12 cellular contexts compared by ENCODE assay signal in genomic region chr12:76864791-76865400, GRCh38. TPM values are rescaled to one million over a fixed set of nuclear protein-coding genes. Genes with fewer than 3 reads are reported as not detected.
DNase-seq lines count a peak whose midpoint lies in the region; ATAC-seq and TF ChIP-seq lines count a peak whose summit lies in the region.
"Had no signal": no experiment of that assay in that cellular context is flagged by ENCODE, and none has a peak within 500 bp of the region (broad histone marks: within the 10 kb centered on the region; RNA-seq: fewer than 3 reads in every experiment).

No MANE protein-coding gene starts in this region.

- intact Hi-C loops in IMR-90 (cut with micrococcal nuclease), result loop anchor here (5.0 kb wide), 1 partner anchor 147 kb away; no protein-coding TSS in a partner anchor

- dilution Hi-C loops in IMR-90 (cut with HindIII; ENCODE audit: low sequenced_read_pairs, unreplicated experiment), result no loop called here

- H3K23ac ChIP-seq in IMR-90 (ENCODE audit: low read depth, low read length), result no peak overlapping the region; the same call in 1 of the 2 replicates

- peaks cover 17% of the 10 kb centered on the region for H3K4me1 ChIP-seq in IMR-90 (ENCODE audit: control insufficient read depth, insufficient read depth, low read length)
- H3K4me1 ChIP-seq: left lung had no signal

- TF ChIP-seq RAD21 in IMR-90 (IDR thresholded peaks at IDR 0.05; ENCODE audit: low read length), result no peak

- DNase-seq in GM12865 (ENCODE audit: low read depth) (peak; percentile 24), IMR-90 (peak; percentile 65), Kasumi-1 (lab: John Stamatoyannopoulos, UW) (no peak), HuH-7.5 (ENCODE audit: low spot score) (no peak), amniotic stem cell (lab: John Stamatoyannopoulos, UW) (no peak), SW 1271 (lab: John Stamatoyannopoulos, UW) (no peak)
- DNase-seq: activated CD4-positive, alpha-beta T cell treated with anti-CD3 and anti-CD28 coated beads for 48 hours; left lung; NCI-H2107 had no signal

- no peak overlapping the region for H4K91ac ChIP-seq in IMR-90 (ENCODE audit: insufficient read depth, low read depth, low read length)

- H3K4me2 ChIP-seq in IMR-90 (ENCODE audit: low read depth, low read length), result peak overlapping the region; percentile 31; the same call in 1 of the 2 replicates

- no peaks in the 10 kb centered on the region for H3K27me3 ChIP-seq in IMR-90 (ENCODE audit: control insufficient read depth, insufficient read depth, low read length)
- H3K27me3 ChIP-seq: left lung had no signal

- peaks cover 27 to 60% of the 10 kb centered on the region in 2 experiments for H3K79me1 ChIP-seq in IMR-90 (ENCODE audit: low read depth in 1 of 2, low read length in 2 of 2)

- no peak overlapping the region; the same call in 1 of the 2 replicates for H3K14ac ChIP-seq in IMR-90 (replicated peaks; ENCODE audit: low read depth, low read length)

- no peak overlapping the region for H3K4ac ChIP-seq in IMR-90 (ENCODE audit: low read depth, low read length)

- ATAC-seq in GM19463 (IDR thresholded peaks at IDR 0.05; ENCODE audit: unreplicated experiment), result peak; percentile 89
- ATAC-seq in HG02943 (IDR thresholded peaks at IDR 0.05; ENCODE audit: low read depth, unreplicated experiment), result peak; percentile 69
- peak; percentile 30 for ATAC-seq in IMR-90 (ENCODE audit: low read depth)
- ATAC-seq: left lung had no signal

- H3K9me3 ChIP-seq in IMR-90 (ENCODE audit: control insufficient read depth, insufficient read depth, low read length), result no peaks in the 10 kb centered on the region
- H3K9me3 ChIP-seq: left lung had no signal

- no peak overlapping the region for H2AK9ac ChIP-seq in IMR-90 (replicated peaks; ENCODE audit: low read depth, low read length, poor library complexity)

- no peak overlapping the region for H3K27ac ChIP-seq in IMR-90 (ENCODE audit: insufficient read depth, low read length)
- H3K27ac ChIP-seq: HL-60, left lung had no signal

- peak overlapping the region; percentile 82 for H2BK5ac ChIP-seq in IMR-90 (ENCODE audit: low read depth, low read length, poor library complexity, severe bottlenecking)

- no peak overlapping the region; the same call in 2 of the 3 replicates for H2BK15ac ChIP-seq in IMR-90 (ENCODE audit: low read depth, low read length)

- peaks cover 6% of the 10 kb centered on the region; the same call in 1 of the 2 replicates for H3K36me3 ChIP-seq in IMR-90 (ENCODE audit: control insufficient read depth, insufficient read depth, low read length)
- H3K36me3 ChIP-seq: left lung had no signal

- H2BK120ac ChIP-seq in IMR-90 (ENCODE audit: low read depth, low read length), result no peak overlapping the region

- CTCF ChIA-PET in IMR-90 (lab: Yijun Ruan, JAX), result no interaction called here

- in situ Hi-C loops in IMR-90 (cut with MboI; ENCODE audit: low sequenced_read_pairs), result no loop called here

- H2BK20ac ChIP-seq in IMR-90 (ENCODE audit: low read depth, low read length), result no peak overlapping the region

- 60% methylated on average over 1 of the region's 2 CpGs; no CpG with 5 or more reads in 1 of the 2 experiments for WGBS in IMR-90 (ENCODE audit: extremely low coverage in 2 of 2, insufficient read length in 1 of 2), 2 experiments

- peaks cover 15% of the 10 kb centered on the region; the same call in 1 of the 2 replicates for H3K9me1 ChIP-seq in IMR-90 (ENCODE audit: insufficient read depth, low read length)

- no peak for TF ChIP-seq CTCF in GM12865 (IDR thresholded peaks at IDR 0.05; ENCODE audit: insufficient read depth, low read depth, low read length, missing control alignments)
- TF ChIP-seq CTCF in IMR-90 (conservative IDR thresholded peaks at IDR 0.05; ENCODE audit: low read depth, low read length), result no peak

- H3K9ac ChIP-seq in IMR-90 (ENCODE audit: low read depth, low read length), result no peak overlapping the region; the same call in 1 of the 2 replicates

- no peak overlapping the region for H3K4me3 ChIP-seq in GM12865 (ENCODE audit: low read depth, low read length)
- H3K4me3 ChIP-seq in IMR-90 (ENCODE audit: insufficient read depth, low read depth, low read length), result no peak overlapping the region
- H3K4me3 ChIP-seq: left lung had no signal

- H4K20me1 ChIP-seq in IMR-90 (ENCODE audit: insufficient read depth, low read length), result peaks cover 15% of the 10 kb centered on the region

- no peak overlapping the region for H4K8ac ChIP-seq in IMR-90 (ENCODE audit: low read depth in 2 of 2, low read length in 2 of 2)

- no peak overlapping the region for H2AK5ac ChIP-seq in IMR-90 (ENCODE audit: low read depth, low read length)

- H3K18ac ChIP-seq in IMR-90 (ENCODE audit: low read depth, low read length), result peak overlapping the region; percentile 25; the same call in 1 of the 2 replicates

- TF ChIP-seq POLR2A in IMR-90 (IDR thresholded peaks at IDR 0.05; ENCODE audit: low read depth, low read length), result no peak

- H3K56ac ChIP-seq in IMR-90 (ENCODE audit: extremely low read depth, insufficient read depth, low read length), result peak overlapping the region; percentile 19

- H2AFZ ChIP-seq in IMR-90 (replicated peaks; ENCODE audit: low read length, poor library complexity), result no peak overlapping the region

- no TSS peak for BruUV-seq in IMR-90 (replicated peaks; lab: Mats Ljungman, UMichigan)

- POLR2A ChIA-PET in IMR-90 (lab: Charles Lee; ENCODE audit: unreplicated experiment), result no interaction called here

- H4K5ac ChIP-seq in IMR-90 (ENCODE audit: low read depth, low read length), result no peak overlapping the region

TF ChIP-seq in IMR-90, 13 proteins besides CTCF, POLR2A, EP300 and RAD21:
- TF ChIP-seq MAFK (IDR thresholded peaks at IDR 0.05; ENCODE audit: low read depth, low read length) (0 out of 2 replicates have a peak, but pooled peaks have one; percentile 6), FOS (IDR thresholded peaks at IDR 0.05; ENCODE audit: low read depth, low read length) (no peak)

RNA-seq across cellular contexts. Expression of gene CSRP2, which starts 13.9 kb away (rescaled TPM):
- total RNA-seq in IMR-90 (2012; rRNA removed), result 156 and 157 TPM in 2 replicates
- 160 and 179 TPM in 2 replicates for polyA plus RNA-seq in IMR-90 (2012; rRNA removed)
- polyA plus RNA-seq in IMR-90 (2012; cell fraction: cytosol; rRNA removed), result 69.1 and 124 TPM in 2 replicates
- polyA plus RNA-seq in IMR-90 (2012; cell fraction: nucleus; rRNA removed; ENCODE audit: low replicate concordance), result 38.8 and 115 TPM in 2 replicates

Comparison
In these comparisons a context has a peak if more than half of its experiments do, and no peak if none do; other contexts are left out.
1. DNase-seq: peak in GM12865 (single experiment) and IMR-90 (single experiment); none in Kasumi-1 (0 of 2), HuH-7.5 (single experiment), amniotic stem cell (single experiment) and SW 1271 (0 of 2).
2. ATAC-seq: peak in every context shown above with its lines; median percentile 89 in GM19463; 69 in HG02943; 30 in IMR-90.